Comparison of ENCODE assay signal across 23 cellular contexts in the genomic region with DNA sequence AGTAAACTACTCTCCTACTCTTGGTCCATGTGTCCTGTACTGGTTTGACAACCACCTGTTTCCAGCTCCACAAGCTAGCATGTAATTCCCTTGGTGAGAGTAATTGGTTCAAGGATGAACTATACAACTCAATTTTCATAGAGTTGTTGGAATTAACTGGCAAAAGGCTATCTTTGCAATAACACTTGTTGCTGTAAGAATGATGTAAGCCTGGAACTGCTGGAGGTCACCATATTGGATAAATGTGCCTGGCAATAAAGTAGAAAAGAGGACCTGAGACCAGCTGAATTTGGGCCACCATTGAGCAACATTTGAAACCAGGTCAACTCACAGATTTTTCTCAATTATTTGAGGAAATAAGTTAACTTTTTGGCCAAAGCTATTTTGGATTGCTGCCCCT.
DNase-seq lines count a peak whose midpoint lies in the region; ATAC-seq and TF ChIP-seq lines count a peak whose summit lies in the region.
"Had no signal": no experiment of that assay in that cellular context is flagged by ENCODE, and none has a peak within 500 bp of the region (broad histone marks: within the 10 kb centered on the region; RNA-seq: fewer than 3 reads in every experiment).

No MANE protein-coding gene starts in this region.

- peaks cover 27% of the 10 kb centered on the region for H3K4me1 Mint-ChIP-seq in WTC11

- no peaks in the 10 kb centered on the region for H3K36me3 Mint-ChIP-seq in WTC11

- no peaks in the 10 kb centered on the region for H3K36me3 ChIP-seq in HEK293 (ENCODE audit: control insufficient read depth in 2 of 2, insufficient read depth in 1 of 2, low read length in 2 of 2)
- H3K36me3 ChIP-seq: pancreas, sigmoid colon had no signal

- DNase-seq in CD1c-positive myeloid dendritic cell (ENCODE audit: extremely low spot score) (peak; percentile 28), WTC11 (ENCODE audit: low spot score) (no peak), left lobe of liver (ENCODE audit: low spot score) (peak; percentile 52), superior temporal gyrus (ENCODE audit: extremely low spot score) (no peak), HuH-7 (ENCODE audit: low spot score) (no peak)
- DNase-seq: activated CD4-positive, alpha-beta T cell treated with anti-CD3 and anti-CD28 coated beads for 48 hours; activated effector memory CD4-positive, alpha-beta T cell treated with anti-CD3 and anti-CD28 coated beads, Interleukin-2, amount 50 U/mL, for 16 hours; amygdala; effector memory CD4-positive, alpha-beta T cell; hypothalamus; islet precursor cell; naive B cell; NCI-H1436 treated with DMSO at 0.1 percent for 48 hours; NCI-H2227 treated with DMSO at 0.1 percent for 48 hours; NCI-H82; pancreas; sigmoid colon; stimulated activated naive CD4-positive, alpha-beta T cell treated with Interleukin-2 at 50 U/mL for 16 hours; trophoblast cell had no signal

- CTCF ChIA-PET in HEK293 (lab: Yijun Ruan, JAX) (no interaction called here), WTC11 (lab: Charles Lee) (interaction anchor here (1.0 to 3.2 kb wide), 2 partner anchors 39 to 191 kb away, joined by 3 to 14 read pairs; no protein-coding TSS in a partner anchor)

- peak overlapping the region; percentile 20; the same call in 1 of the 2 replicates for H3K27ac Mint-ChIP-seq in WTC11

- no peak for ATAC-seq in WTC11
- peak; percentile 84 for ATAC-seq in left lobe of liver
- no peak for ATAC-seq in HG02884 (IDR thresholded peaks at IDR 0.05; ENCODE audit: unreplicated experiment)
- no peak for ATAC-seq in HG02763 (IDR thresholded peaks at IDR 0.05; ENCODE audit: unreplicated experiment)
- ATAC-seq: pancreas had no signal

- TF ChIP-seq CTCF in HEK293 (tag by site-specific recombination; IDR thresholded peaks at IDR 0.05) (no peak), WTC11 (IDR thresholded peaks at IDR 0.05) (no peak)

- H3K27ac ChIP-seq in HEK293 (ENCODE audit: extremely low read depth, low read depth, low read length), result no peak overlapping the region
- H3K27ac ChIP-seq: pancreas, sigmoid colon had no signal

- POLR2A ChIA-PET in HEK293 (lab: Yijun Ruan, JAX), result no interaction called here
- POLR2A ChIA-PET in WTC11 (lab: Charles Lee), result no interaction called here

- H3K4me1 ChIP-seq in HEK293 (ENCODE audit: control insufficient read depth, insufficient read depth, low read length), result peaks cover 11% of the 10 kb centered on the region
- H3K4me1 ChIP-seq: pancreas had no signal

- no peaks in the 10 kb centered on the region for H3K27me3 Mint-ChIP-seq in WTC11 (ENCODE audit: low read depth)
- H3K27me3 Mint-ChIP-seq: central memory CD8-positive, alpha-beta T cell; naive B cell had no signal

- H3K9me3 Mint-ChIP-seq in WTC11, result no peaks in the 10 kb centered on the region
- H3K9me3 Mint-ChIP-seq: central memory CD8-positive, alpha-beta T cell had no signal

- no peak overlapping the region for H3K4me3 Mint-ChIP-seq in WTC11
- H3K4me3 Mint-ChIP-seq: central memory CD8-positive, alpha-beta T cell; naive B cell had no signal

- no peak overlapping the region for H3K4me3 ChIP-seq in HEK293 (ENCODE audit: low read depth, low read length)
- H3K4me3 ChIP-seq: pancreas, sigmoid colon had no signal

- no peaks in the 10 kb centered on the region for H3K9me3 ChIP-seq in HEK293 (ENCODE audit: control insufficient read depth, insufficient read depth, low read depth, low read length)
- H3K9me3 ChIP-seq: pancreas, sigmoid colon had no signal

TF ChIP-seq in HEK293, 187 proteins besides CTCF, POLR2A, EP300 and RAD21:
- TF ChIP-seq PRDM6 (tag by site-specific recombination; IDR thresholded peaks at IDR 0.05), result peak; percentile 67
- TF ChIP-seq ZNF202 (tag by site-specific recombination; IDR thresholded peaks at IDR 0.05; ENCODE audit: borderline replicate concordance), result no peak
- TF ChIP-seq SCRT1 (tag by site-specific recombination; IDR thresholded peaks at IDR 0.05; ENCODE audit: borderline replicate concordance), result peak; percentile 93
- peak; percentile 98 for TF ChIP-seq SCRT2 (tag by site-specific recombination; IDR thresholded peaks at IDR 0.05)
- TF ChIP-seq FEZF1 (tag by site-specific recombination; IDR thresholded peaks at IDR 0.05), result peak; percentile 84
- TF ChIP-seq RBAK (tag by site-specific recombination; IDR thresholded peaks at IDR 0.05), result no peak
- no peak for TF ChIP-seq ZNF791 (tag by site-specific recombination; IDR thresholded peaks at IDR 0.05)
- no peak for TF ChIP-seq ZNF514 (tag by site-specific recombination; IDR thresholded peaks at IDR 0.05)
- 0 out of 2 replicates have a peak, but pooled peaks have one; percentile 16 for TF ChIP-seq ZNF600 (tag by site-specific recombination; IDR thresholded peaks at IDR 0.05)
- peak; percentile 37; the same call in 1 of the 2 replicates for TF ChIP-seq GLIS1 (tag by site-specific recombination; IDR thresholded peaks at IDR 0.05)

TF ChIP-seq in WTC11, 78 proteins besides CTCF, POLR2A, EP300 and RAD21:
- TF ChIP-seq HMGA2 (CRISPR knock-in tag; IDR thresholded peaks at IDR 0.05) (no peak), GTF2I (CRISPR knock-in tag; conservative IDR thresholded peaks at IDR 0.05) (no peak), ZNF671 (CRISPR knock-in tag; IDR thresholded peaks at IDR 0.05) (no peak), ZNF423 (CRISPR knock-in tag; IDR thresholded peaks at IDR 0.05) (no peak), USF1 (CRISPR knock-in tag; IDR thresholded peaks at IDR 0.05) (no peak), SP1 (CRISPR knock-in tag; conservative IDR thresholded peaks at IDR 0.05) (no peak), ZNF416 (CRISPR knock-in tag; IDR thresholded peaks at IDR 0.05) (no peak), ZNF121 (CRISPR knock-in tag; IDR thresholded peaks at IDR 0.05) (no peak)
- TF ChIP-seq, protein P1, sequence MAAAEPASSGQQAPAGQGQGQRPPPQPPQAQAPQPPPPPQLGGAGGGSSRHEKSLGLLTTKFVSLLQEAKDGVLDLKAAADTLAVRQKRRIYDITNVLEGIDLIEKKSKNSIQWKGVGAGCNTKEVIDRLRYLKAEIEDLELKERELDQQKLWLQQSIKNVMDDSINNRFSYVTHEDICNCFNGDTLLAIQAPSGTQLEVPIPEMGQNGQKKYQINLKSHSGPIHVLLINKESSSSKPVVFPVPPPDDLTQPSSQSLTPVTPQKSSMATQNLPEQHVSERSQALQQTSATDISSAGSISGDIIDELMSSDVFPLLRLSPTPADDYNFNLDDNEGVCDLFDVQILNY (CRISPR knock-in tag; IDR thresholded peaks at IDR 0.05), result no peak
- TF ChIP-seq, protein P2, sequence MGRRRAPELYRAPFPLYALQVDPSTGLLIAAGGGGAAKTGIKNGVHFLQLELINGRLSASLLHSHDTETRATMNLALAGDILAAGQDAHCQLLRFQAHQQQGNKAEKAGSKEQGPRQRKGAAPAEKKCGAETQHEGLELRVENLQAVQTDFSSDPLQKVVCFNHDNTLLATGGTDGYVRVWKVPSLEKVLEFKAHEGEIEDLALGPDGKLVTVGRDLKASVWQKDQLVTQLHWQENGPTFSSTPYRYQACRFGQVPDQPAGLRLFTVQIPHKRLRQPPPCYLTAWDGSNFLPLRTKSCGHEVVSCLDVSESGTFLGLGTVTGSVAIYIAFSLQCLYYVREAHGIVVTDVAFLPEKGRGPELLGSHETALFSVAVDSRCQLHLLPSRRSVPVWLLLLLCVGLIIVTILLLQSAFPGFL (CRISPR knock-in tag; IDR thresholded peaks at IDR 0.05; ENCODE audit: borderline replicate concordance), result no peak

Comparison
In these comparisons a context has a peak if more than half of its experiments do, and no peak if none do; other contexts are left out.
1. DNase-seq: peak in CD1c-positive myeloid dendritic cell (single experiment) and left lobe of liver (single experiment); none in WTC11 (single experiment), superior temporal gyrus (single experiment) and HuH-7 (single experiment).